8 cellular contexts compared by ENCODE assay signal in the genomic region with DNA sequence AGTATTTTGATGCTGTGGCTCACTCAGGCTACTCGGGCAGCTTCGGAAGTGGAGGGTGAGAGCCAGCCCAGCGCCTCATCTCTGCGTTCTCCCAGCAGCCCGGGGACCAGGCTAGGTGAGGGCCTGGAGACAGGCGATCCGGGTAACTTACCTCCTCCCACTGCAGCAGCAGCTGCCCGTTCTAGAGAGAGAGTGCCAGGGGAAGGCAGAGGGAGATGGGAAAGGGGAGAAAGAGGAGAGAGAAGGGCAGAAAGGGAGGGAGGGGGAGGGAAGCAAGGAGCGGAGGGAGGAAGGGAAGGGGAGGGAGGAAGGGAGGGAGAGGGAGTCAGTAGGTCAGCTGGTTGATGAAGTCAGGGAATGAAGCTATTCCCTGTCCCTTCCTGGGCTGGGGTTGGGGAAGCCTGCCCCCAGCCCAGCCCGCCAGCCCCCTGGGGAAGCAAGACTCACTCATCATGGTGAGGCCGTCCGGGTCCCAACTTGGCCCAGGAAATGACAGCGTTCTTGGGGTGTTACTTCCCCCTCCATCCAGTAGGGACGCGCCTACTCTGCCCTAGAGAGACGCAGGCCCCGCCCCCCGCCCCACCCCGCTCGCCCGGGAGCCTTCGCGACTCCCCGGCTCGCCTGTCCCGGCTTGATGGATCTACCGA. TPM values are rescaled to one million over a fixed set of nuclear protein-coding genes. Genes with fewer than 3 reads are reported as not detected.
DNase-seq lines count a peak whose midpoint lies in the region; ATAC-seq and TF ChIP-seq lines count a peak whose summit lies in the region.

A gene with protein sequence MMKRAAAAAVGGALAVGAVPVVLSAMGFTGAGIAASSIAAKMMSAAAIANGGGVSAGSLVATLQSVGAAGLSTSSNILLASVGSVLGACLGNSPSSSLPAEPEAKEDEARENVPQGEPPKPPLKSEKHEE (minus strand): TSS at position 494 of the 647 bp plus-strand sequence. CDS start 40 bp downstream, at position 454.

- intact Hi-C loops in left colon (cut with DNase I, micrococcal nuclease) = no loop called here

- POLR2A ChIA-PET in AG04449 (lab: Yijun Ruan, JAX) = interaction anchor here (1.0 to 1.3 kb wide), 2 partner anchors 24 to 48 kb away, joined by 3 to 4 read pairs; a partner anchor contains a TSS

- CTCF ChIA-PET in AG04449 (lab: Yijun Ruan, JAX) = interaction anchor here (0.8 to 7.4 kb wide), 19 partner anchors 7 to 470 kb away, joined by 3 to 157 read pairs (median 5); a partner anchor contains a TSS

- peak; percentile 29 for TF ChIP-seq CTCF in AG04449 (IDR thresholded peaks at IDR 0.05; ENCODE audit: insufficient read depth, low read length, missing control alignments)

- ATAC-seq in GM18861 (IDR thresholded peaks at IDR 0.05; ENCODE audit: unreplicated experiment) (peak; percentile 80), HG03095 (IDR thresholded peaks at IDR 0.05; ENCODE audit: unreplicated experiment) (peak; percentile 95), left colon (peak; percentile 92)

- DNase-seq in AG04449 (ENCODE audit: low read depth, low spot score) (no peak), NCI-H446 treated with DMSO at 0.1 percent for 48 hours (lab: John Stamatoyannopoulos, UW) (peak; percentile 33), left colon (peak; percentile 76 to 81)
- DNase-seq in activated CD4-positive, alpha-beta T cell treated with anti-CD3 and anti-CD28 coated beads for 4 hours = peak; percentile 52 to 56
- DNase-seq in stimulated activated CD4-positive, alpha-beta T cell treated with anti-CD3 and anti-CD28 coated beads, Interleukin-1b, Interleukin-23, amount 100 ng/mL, for 4 hours (ENCODE audit: low read depth in 2 of 2) = peak; percentile 23 to 56

- H3K4me3 ChIP-seq in AG04449 (ENCODE audit: low read depth, low read length) = peak within 1 kb of the TSS; percentile 73

- peak within 1 kb of the TSS; percentile 78 for H3K27ac ChIP-seq in cingulate gyrus (ENCODE audit: low read depth, low read length)

RNA-seq across cellular contexts. Expression of the gene that starts here (rescaled TPM):
- total RNA-seq in left colon = 10 to 100 TPM; 32.3 to 39.3 TPM
